16 cellular contexts compared by ENCODE assay signal in the genomic region with DNA sequence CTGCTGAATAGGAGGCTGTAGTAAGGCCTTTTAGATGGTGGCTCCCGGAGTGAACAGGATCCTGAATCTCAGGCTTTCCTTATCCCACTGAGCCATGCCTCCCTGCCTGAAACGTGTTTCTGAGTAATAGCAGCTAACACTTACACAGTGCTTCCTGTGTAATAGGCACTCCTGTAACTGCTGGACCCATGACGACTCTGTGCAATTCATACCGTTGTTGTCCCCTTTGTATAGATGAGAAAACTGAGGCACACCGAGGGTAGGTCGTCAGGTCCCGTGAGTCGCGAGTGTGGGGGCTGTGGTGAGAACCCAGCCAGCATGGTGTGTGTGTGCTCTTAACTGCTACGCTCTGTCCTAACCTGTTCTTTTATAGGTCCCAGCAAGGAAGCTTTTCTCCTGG.
"Had no signal": no experiment of that assay in that cellular context is flagged by ENCODE, and none has a peak within 500 bp of the region (broad histone marks: within the 10 kb centered on the region; RNA-seq: fewer than 3 reads in every experiment).

No MANE protein-coding gene starts in this region.

- DNase-seq: activated B cell treated with CpG ODN at 0.5 μM for 24 hours; activated CD4-positive, alpha-beta memory T cell treated with anti-CD3 and anti-CD28 coated beads for 36 hours; activated CD4-positive, alpha-beta T cell treated with anti-CD3 and anti-CD28 coated beads for 4 hours; activated gamma-delta T cell treated with Interleukin-2 at 50 U/mL for 16 hours; activated T-cell treated with anti-CD3 and anti-CD28 coated beads for 4 hours; effector CD4-positive, alpha-beta T cell; hippocampal formation; left colon; lower lobe of right lung; stimulated activated CD4-positive, alpha-beta T cell treated with anti-CD3 and anti-CD28 coated beads, Interleukin-4, amount 100 ng/mL, for 4 hours had no signal

- H3K9me3 ChIP-seq: lower lobe of right lung had no signal

- H3K36me3 ChIP-seq: lower lobe of right lung had no signal

- H3K4me3 Mint-ChIP-seq: activated B cell treated with CpG ODN at 0.5 μM for 24 hours; activated CD4-positive, alpha-beta memory T cell treated with anti-CD3 and anti-CD28 coated beads for 36 hours; activated T-helper 1 cell treated with anti-CD3 and anti-CD28 coated beads, Interleukin-12 subunit alpha, Interleukin-12 subunit beta, Interleukin-2, Interleukin-4 antibody, amounts not matched to agents 30 ng/mL and 10 ng/mL and 1 ng/mL, durations not matched to agents 14 hours and 24 hours and 36 hours; natural killer cell treated with Interleukin-12 subunit alpha and Interleukin-12 subunit beta and Interleukin-15 and Interleukin-18, amount 100 ng/mL, for 72 hours; stimulated activated memory B cell treated with anti-CD40 and anti-IgM and Interleukin-4, amounts not matched to agents 10 μg/mL and 1 μg/mL and 100 μg/mL, for 72 hours had no signal

- H3K27ac Mint-ChIP-seq: activated B cell treated with CpG ODN at 0.5 μM for 24 hours; activated CD4-positive, alpha-beta memory T cell treated with anti-CD3 and anti-CD28 coated beads for 36 hours; activated naive CD4-positive, alpha-beta T cell treated with anti-CD3 and anti-CD28 coated beads, Interleukin-2, amount 50 U/mL, for 72 hours; activated T-helper 1 cell treated with anti-CD3 and anti-CD28 coated beads, Interleukin-12 subunit alpha, Interleukin-12 subunit beta, Interleukin-2, Interleukin-4 antibody, amounts not matched to agents 30 ng/mL and 10 ng/mL and 1 ng/mL, durations not matched to agents 14 hours and 24 hours and 36 hours; natural killer cell treated with Interleukin-12 subunit alpha and Interleukin-12 subunit beta and Interleukin-15 and Interleukin-18, amount 100 ng/mL, for 72 hours had no signal

- H3K4me1 ChIP-seq: lower lobe of right lung had no signal

- H3K9me3 Mint-ChIP-seq: activated B cell treated with CpG ODN at 0.5 μM for 24 hours; activated CD4-positive, alpha-beta memory T cell treated with anti-CD3 and anti-CD28 coated beads for 36 hours; activated naive CD4-positive, alpha-beta T cell treated with anti-CD3 and anti-CD28 coated beads, Interleukin-2, amount 50 U/mL, for 72 hours; activated T-helper 1 cell treated with anti-CD3 and anti-CD28 coated beads, Interleukin-12 subunit alpha, Interleukin-12 subunit beta, Interleukin-2, Interleukin-4 antibody, amounts not matched to agents 30 ng/mL and 10 ng/mL and 1 ng/mL, durations not matched to agents 14 hours and 24 hours and 36 hours; natural killer cell treated with Interleukin-12 subunit alpha and Interleukin-12 subunit beta and Interleukin-15 and Interleukin-18, amount 100 ng/mL, for 72 hours; stimulated activated memory B cell treated with anti-CD40 and anti-IgM and Interleukin-4, amounts not matched to agents 10 μg/mL and 1 μg/mL and 100 μg/mL, for 72 hours had no signal

- FAIRE-seq: bronchial epithelial cell, islet of Langerhans had no signal

- H3K4me3 ChIP-seq: lower lobe of right lung had no signal

- H3K27ac ChIP-seq: lower lobe of right lung had no signal

- H3K27me3 Mint-ChIP-seq: activated B cell treated with CpG ODN at 0.5 μM for 24 hours; stimulated activated memory B cell treated with anti-CD40 and anti-IgM and Interleukin-4, amounts not matched to agents 10 μg/mL and 1 μg/mL and 100 μg/mL, for 72 hours had no signal

- H3K36me3 Mint-ChIP-seq: activated CD4-positive, alpha-beta memory T cell treated with anti-CD3 and anti-CD28 coated beads for 36 hours; activated naive CD4-positive, alpha-beta T cell treated with anti-CD3 and anti-CD28 coated beads, Interleukin-2, amount 50 U/mL, for 72 hours; natural killer cell treated with Interleukin-12 subunit alpha and Interleukin-12 subunit beta and Interleukin-15 and Interleukin-18, amount 100 ng/mL, for 72 hours; stimulated activated memory B cell treated with anti-CD40 and anti-IgM and Interleukin-4, amounts not matched to agents 10 μg/mL and 1 μg/mL and 100 μg/mL, for 72 hours had no signal

- ATAC-seq: activated naive CD4-positive, alpha-beta T cell treated with anti-CD3 and anti-CD28 coated beads, Interleukin-2, amount 50 U/mL, for 72 hours; left colon; lower lobe of right lung; natural killer cell treated with Interleukin-12 subunit alpha and Interleukin-12 subunit beta and Interleukin-15 and Interleukin-18, amount 100 ng/mL, for 72 hours; stimulated activated memory B cell treated with anti-CD40 and anti-IgM and Interleukin-4, amounts not matched to agents 10 μg/mL and 1 μg/mL and 100 μg/mL, for 72 hours had no signal
